ENCODE assay signal across 24 cellular contexts in genomic region chr6:108839068-108839467, GRCh38. TPM values are rescaled to one million over a fixed set of nuclear protein-coding genes. Genes with fewer than 3 reads are reported as not detected.
DNase-seq lines count a peak whose midpoint lies in the region; ATAC-seq, FAIRE-seq and TF ChIP-seq lines count a peak whose summit lies in the region.
"Had no signal": no experiment of that assay in that cellular context is flagged by ENCODE, and none has a peak within 500 bp of the region (broad histone marks: within the 10 kb centered on the region; RNA-seq: fewer than 3 reads in every experiment).

No MANE protein-coding gene starts in this region.

- H3K9me3 ChIP-seq in SK-N-SH (no peaks in the 10 kb centered on the region), iPS-18a (ENCODE audit: control insufficient read depth, low read depth, low read length) (no peaks in the 10 kb centered on the region), small intestine (ENCODE audit: control insufficient read depth, low read depth) (no peaks in the 10 kb centered on the region)
- H3K9me3 ChIP-seq: gastrocnemius medialis, upper lobe of left lung had no signal

- TF ChIP-seq CTCF in SK-N-SH (IDR thresholded peaks at IDR 0.05): no peak

- no peaks in the 10 kb centered on the region for H3F3A ChIP-seq in SK-N-SH (replicated peaks; ENCODE audit: insufficient read depth)

- POLR2A ChIA-PET in SK-N-SH (lab: Yijun Ruan, JAX): no interaction called here

- ATAC-seq in SK-N-SH treated with all-trans-retinoic acid at 6 μM for 48 hours (no peak), HG02623 (IDR thresholded peaks at IDR 0.05; ENCODE audit: unreplicated experiment) (no peak)
- ATAC-seq: gastrocnemius medialis; naive thymus-derived CD8-positive, alpha-beta T cell; stimulated activated memory B cell treated with anti-CD40 and anti-IgM and Interleukin-4, amounts not matched to agents 10 μg/mL and 1 μg/mL and 100 μg/mL, for 72 hours had no signal

- CTCF ChIA-PET in SK-N-SH (lab: Yijun Ruan, JAX): interaction anchor here (0.6 to 4.8 kb wide), 10 partner anchors 8 to 306 kb away, joined by 3 to 50 read pairs (median 4); no protein-coding TSS in a partner anchor

- H3K79me2 ChIP-seq in SK-N-SH (ENCODE audit: insufficient read depth): no peaks in the 10 kb centered on the region

- H3K4me2 ChIP-seq in SK-N-SH: no peak overlapping the region

- H2AFZ ChIP-seq in SK-N-SH (ENCODE audit: low read depth): no peak overlapping the region

- 76% methylated on average over 5 of the region's 7 CpGs for WGBS in SK-N-SH (ENCODE audit: low lambda C conversion rate)
- 73 to 83% (median 76%) methylated on average over 7 of the region's 7 CpGs for WGBS in small intestine, 3 donors

- TF ChIP-seq EP300 in SK-N-SH (IDR thresholded peaks at IDR 0.05; ENCODE audit: borderline replicate concordance in 1 of 2, low read depth in 1 of 2, low read length in 1 of 2): no peak

- H3K9ac ChIP-seq in SK-N-SH (no peak overlapping the region), iPS-18a (ENCODE audit: low read length) (no peak overlapping the region)

- peak; percentile 27 for DNase-seq in SK-N-SH
- DNase-seq in NCI-H69 (lab: John Stamatoyannopoulos, UW): peak; percentile 92
- DNase-seq in retina: peak; percentile 34
- DNase-seq in SW 1271 (lab: John Stamatoyannopoulos, UW): no peak
- DNase-seq in small intestine: no peak
- DNase-seq: ACHN; activated CD4-positive, alpha-beta T cell treated with anti-CD3 and anti-CD28 coated beads for 48 hours; DMS 273 treated with DMSO at 0.1 percent for 48 hours; dorsolateral prefrontal cortex; gastrocnemius medialis; hippocampal formation; Karpas-422; kidney; naive thymus-derived CD8-positive, alpha-beta T cell; NCI-H510A; SHP77 treated with DMSO at 0.1 percent for 48 hours; T1000 had no signal

- H3K27ac ChIP-seq in SK-N-SH (ENCODE audit: low read depth in 2 of 2, low read length in 1 of 2) (no peak overlapping the region), iPS-18a (ENCODE audit: low read length) (no peak overlapping the region), small intestine (ENCODE audit: low read depth in 1 of 2, low read length in 1 of 2) (no peak overlapping the region)
- H3K27ac ChIP-seq: dorsolateral prefrontal cortex, gastrocnemius medialis, VCaP had no signal

- H4K20me1 ChIP-seq in SK-N-SH (ENCODE audit: insufficient read depth): no peaks in the 10 kb centered on the region

- no peak for FAIRE-seq in small intestine (lab: Jason Lieb, UNC)
- FAIRE-seq: kidney, RCC 7860 had no signal

- H3K4me1 ChIP-seq in SK-N-SH (ENCODE audit: control insufficient read depth in 1 of 2, insufficient read depth in 2 of 2, low read depth in 1 of 2, low read length in 1 of 2) (peaks cover 0 to 5% of the 10 kb centered on the region in 2 experiments; a peak in 2 of 4 replicates), iPS-18a (ENCODE audit: control insufficient read depth, low read depth, low read length) (peaks cover 4% of the 10 kb centered on the region), small intestine (ENCODE audit: control insufficient read depth in 2 of 2, insufficient read depth in 1 of 2, low read depth in 1 of 2, low read length in 1 of 2) (no peaks in the 10 kb centered on the region)

- H3K36me3 ChIP-seq in SK-N-SH (replicated peaks in 1 of 2; ENCODE audit: control insufficient read depth in 1 of 2, insufficient read depth in 2 of 2, low read length in 1 of 2): no peaks in the 10 kb centered on the region
- H3K36me3 ChIP-seq in iPS-18a (ENCODE audit: control insufficient read depth, low read depth, low read length): no peaks in the 10 kb centered on the region
- H3K36me3 ChIP-seq in small intestine (ENCODE audit: control insufficient read depth in 2 of 2, insufficient read depth in 2 of 2, low read length in 2 of 2): no peaks in the 10 kb centered on the region
- H3K36me3 ChIP-seq: gastrocnemius medialis, upper lobe of left lung had no signal

- H3K9me2 ChIP-seq in SK-N-SH: no peaks in the 10 kb centered on the region

- TF ChIP-seq RAD21 in SK-N-SH (IDR thresholded peaks at IDR 0.05; ENCODE audit: low read length): no peak

- H3K27me3 ChIP-seq in SK-N-SH (ENCODE audit: insufficient read depth) (no peaks in the 10 kb centered on the region), iPS-18a (ENCODE audit: control insufficient read depth, insufficient read depth, low read length) (peaks cover 13% of the 10 kb centered on the region), small intestine (ENCODE audit: control insufficient read depth in 2 of 2, insufficient read depth in 2 of 2, low read length in 2 of 2) (no peaks in the 10 kb centered on the region)
- H3K27me3 ChIP-seq: dorsolateral prefrontal cortex, gastrocnemius medialis, upper lobe of left lung had no signal

- H3K4me3 ChIP-seq in SK-N-SH (ENCODE audit: low read depth in 2 of 2, low read length in 1 of 2): no peak overlapping the region
- peak overlapping the region; percentile 40 for H3K4me3 ChIP-seq in iPS-18a (ENCODE audit: low read length)
- no peak overlapping the region for H3K4me3 ChIP-seq in small intestine (ENCODE audit: low read depth in 1 of 2, low read length in 2 of 2)
- H3K4me3 ChIP-seq: dorsolateral prefrontal cortex, gastrocnemius medialis had no signal

TF ChIP-seq in SK-N-SH, 30 proteins besides CTCF, POLR2A, EP300 and RAD21:
- TF ChIP-seq TEAD4 (IDR thresholded peaks at IDR 0.05; ENCODE audit: borderline replicate concordance, insufficient read depth) (no peak), POLR2AphosphoS5 (IDR thresholded peaks at IDR 0.05; ENCODE audit: low read depth, low read length) (no peak)

TF ChIP-seq in SK-N-SH treated with all-trans-retinoic acid at 6 μM for 48 hours, 23 proteins besides CTCF, POLR2A, EP300 and RAD21:
- TF ChIP-seq, protein P1, sequence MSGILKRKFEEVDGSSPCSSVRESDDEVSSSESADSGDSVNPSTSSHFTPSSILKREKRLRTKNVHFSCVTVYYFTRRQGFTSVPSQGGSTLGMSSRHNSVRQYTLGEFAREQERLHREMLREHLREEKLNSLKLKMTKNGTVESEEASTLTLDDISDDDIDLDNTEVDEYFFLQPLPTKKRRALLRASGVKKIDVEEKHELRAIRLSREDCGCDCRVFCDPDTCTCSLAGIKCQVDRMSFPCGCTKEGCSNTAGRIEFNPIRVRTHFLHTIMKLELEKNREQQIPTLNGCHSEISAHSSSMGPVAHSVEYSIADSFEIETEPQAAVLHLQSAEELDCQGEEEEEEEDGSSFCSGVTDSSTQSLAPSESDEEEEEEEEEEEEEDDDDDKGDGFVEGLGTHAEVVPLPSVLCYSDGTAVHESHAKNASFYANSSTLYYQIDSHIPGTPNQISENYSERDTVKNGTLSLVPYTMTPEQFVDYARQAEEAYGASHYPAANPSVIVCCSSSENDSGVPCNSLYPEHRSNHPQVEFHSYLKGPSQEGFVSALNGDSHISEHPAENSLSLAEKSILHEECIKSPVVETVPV (CRISPR knock-in tag; IDR thresholded peaks at IDR 0.05): no peak
- TF ChIP-seq ARNTL (CRISPR knock-in tag; IDR thresholded peaks at IDR 0.05; ENCODE audit: borderline replicate concordance, low read depth): no peak
- no peak for TF ChIP-seq ZFP3 (CRISPR knock-in tag; IDR thresholded peaks at IDR 0.05)
- no peak for TF ChIP-seq PPARA (CRISPR knock-in tag; IDR thresholded peaks at IDR 0.05; ENCODE audit: borderline replicate concordance)
- no peak for TF ChIP-seq RARB (CRISPR knock-in tag; IDR thresholded peaks at IDR 0.05)
- no peak for TF ChIP-seq CSDC2 (CRISPR knock-in tag; IDR thresholded peaks at IDR 0.05)
- TF ChIP-seq TCF4 (CRISPR knock-in tag; IDR thresholded peaks at IDR 0.05; ENCODE audit: borderline replicate concordance): no peak
- TF ChIP-seq GLIS3 (CRISPR knock-in tag; IDR thresholded peaks at IDR 0.05): no peak

RNA-seq across cellular contexts. Expression of gene ARMC2, which starts 9.2 kb away (rescaled TPM):
- polyA plus RNA-seq in SK-N-SH (2012; rRNA removed) (2.4 and 4.3 TPM in 2 replicates), small intestine (1 to 10 TPM in 2 of 3 donors, under 1 TPM in 1; 0.22 to 4.1 (median 1.7) TPM)
- 3.4 and 3.8 TPM in 2 replicates for polyA plus RNA-seq in SK-N-SH (2012; cell fraction: cytosol; rRNA removed)
- 3.7 and 6.5 TPM in 2 replicates for polyA plus RNA-seq in SK-N-SH (2012; cell fraction: nucleus; rRNA removed)

Comparison
In these comparisons a context has a peak if more than half of its experiments do, and no peak if none do; other contexts are left out.
1. DNase-seq: peak in SK-N-SH (single experiment), NCI-H69 (single experiment) and retina (single experiment); none in SW 1271 (0 of 2) and small intestine (single experiment).